In genomic region chr7:151248191-151249033, GRCh38 we compare ENCODE assay signal across 8 cellular contexts. TPM values are rescaled to one million over a fixed set of nuclear protein-coding genes. Genes with fewer than 3 reads are reported as not detected.
DNase-seq lines count a peak whose midpoint lies in the region; ATAC-seq and TF ChIP-seq lines count a peak whose summit lies in the region.

Gene SMARCD3, minus strand, starts transcription at chr7:151248694. Its CDS starts 132 bp downstream, at chr7:151248562.

- no peak for TF ChIP-seq EP300 in esophagus muscularis mucosa (IDR thresholded peaks at IDR 0.05)

- TF ChIP-seq RAD21 in IMR-90 (IDR thresholded peaks at IDR 0.05; ENCODE audit: low read length), result no peak

- in situ Hi-C loops in IMR-90 (cut with MboI; ENCODE audit: low sequenced_read_pairs), result no loop called here

- H4K20me1 ChIP-seq in IMR-90 (ENCODE audit: insufficient read depth, low read length), result peaks cover 9% of the 10 kb centered on the region

- H3K9me3 ChIP-seq in IMR-90 (ENCODE audit: control insufficient read depth, insufficient read depth, low read length) (no peaks in the 10 kb centered on the region), esophagus muscularis mucosa (no peaks in the 10 kb centered on the region), mononuclear cell (ENCODE audit: low read depth, low read length) (no peaks in the 10 kb centered on the region), thymus (ENCODE audit: control insufficient read depth) (no peaks in the 10 kb centered on the region)

- TF ChIP-seq CTCF in CD14-positive monocyte (IDR thresholded peaks at IDR 0.05) (no peak), IMR-90 (conservative IDR thresholded peaks at IDR 0.05; ENCODE audit: low read depth, low read length) (no peak), esophagus muscularis mucosa (IDR thresholded peaks at IDR 0.05) (peak in 1 of 3 experiments; percentile 8)

- peak within 1 kb of the TSS; percentile 96 for H2AK5ac ChIP-seq in IMR-90 (ENCODE audit: low read depth, low read length)

- dilution Hi-C loops in IMR-90 (cut with HindIII; ENCODE audit: low sequenced_read_pairs, unreplicated experiment), result no loop called here

- H2AFZ ChIP-seq in IMR-90 (replicated peaks; ENCODE audit: low read length, poor library complexity), result peak within 1 kb of the TSS; percentile 99

- H2BK15ac ChIP-seq in IMR-90 (ENCODE audit: low read depth, low read length), result peak within 1 kb of the TSS; percentile 87; the same call in 2 of the 3 replicates

- H2AK9ac ChIP-seq in IMR-90 (replicated peaks; ENCODE audit: low read depth, low read length, poor library complexity), result peak within 1 kb of the TSS; percentile 95

- peak within 1 kb of the TSS; percentile 99 for H3K23ac ChIP-seq in IMR-90 (ENCODE audit: low read depth, low read length)

- H3K79me1 ChIP-seq in IMR-90 (ENCODE audit: low read depth in 1 of 2, low read length in 2 of 2), result peaks cover 10 to 75% of the 10 kb centered on the region in 2 experiments

- WGBS in IMR-90 (ENCODE audit: extremely low coverage in 2 of 2, insufficient read length in 1 of 2), 2 experiments, result no CpG with 5 or more reads among the region's 84 CpGs
- WGBS in esophagus muscularis mucosa, result 2% methylated on average over 37 of the region's 84 CpGs
- WGBS in thymus, result under 1% methylated on average over 84 of the region's 84 CpGs

- peaks cover 14% of the 10 kb centered on the region for H3K9me1 ChIP-seq in IMR-90 (ENCODE audit: insufficient read depth, low read length)

- peak within 1 kb of the TSS; percentile 91 for H2BK5ac ChIP-seq in IMR-90 (ENCODE audit: low read depth, low read length, poor library complexity, severe bottlenecking)

- H3K4me1 ChIP-seq in IMR-90 (ENCODE audit: control insufficient read depth, insufficient read depth, low read length) (peaks cover 46% of the 10 kb centered on the region), esophagus muscularis mucosa (peaks cover 83 to 93% (median 91%) of the 10 kb centered on the region in 4 donors), mononuclear cell (ENCODE audit: insufficient read depth, low read length) (peaks cover 62% of the 10 kb centered on the region), thymus (ENCODE audit: control insufficient read depth, insufficient read depth, low read length) (peaks cover 24% of the 10 kb centered on the region)

- DNase-seq in CD14-positive monocyte (ENCODE audit: low spot score) (no peak), IMR-90 (peak; percentile 50), esophagus muscularis mucosa (ENCODE audit: extremely low spot score) (no peak)
- peak; percentile 27 to 29 for DNase-seq in activated CD4-positive, alpha-beta T cell treated with anti-CD3 and anti-CD28 coated beads, Interleukin-2, amount 50 U/mL, for 48 hours
- DNase-seq in activated CD4-positive, CD25-positive, alpha-beta regulatory T cell treated with anti-CD3 and anti-CD28 coated beads, Interleukin-2, amount 50 U/mL, for 72 hours, result no peak

- peak within 1 kb of the TSS; percentile 98 for H3K14ac ChIP-seq in IMR-90 (replicated peaks; ENCODE audit: low read depth, low read length)

- peak within 1 kb of the TSS; percentile 56 for H3K4me3 ChIP-seq in IMR-90 (ENCODE audit: insufficient read depth, low read depth, low read length)
- H3K4me3 ChIP-seq in esophagus muscularis mucosa, result peak within 1 kb of the TSS; percentile 64 to 81 (median 72)
- no peak within 1 kb of the TSS for H3K4me3 ChIP-seq in mononuclear cell (ENCODE audit: low read length)
- peak within 1 kb of the TSS; percentile 48 for H3K4me3 ChIP-seq in thymus (ENCODE audit: low read length)

- peaks cover 74% of the 10 kb centered on the region for H3K4me1 Mint-ChIP-seq in CD14-positive monocyte

- POLR2A ChIA-PET in IMR-90 (lab: Charles Lee; ENCODE audit: unreplicated experiment), result no interaction called here

- H2BK120ac ChIP-seq in IMR-90 (ENCODE audit: low read depth, low read length), result peak within 1 kb of the TSS; percentile 90

- peak within 1 kb of the TSS; percentile 71 for H3K56ac ChIP-seq in IMR-90 (ENCODE audit: extremely low read depth, insufficient read depth, low read length)

- peak within 1 kb of the TSS; percentile 82 to 96 for H3K4me3 Mint-ChIP-seq in CD14-positive monocyte

- peaks cover 76 to 95% (median 81%) of the 10 kb centered on the region in 3 donors for H3K27me3 Mint-ChIP-seq in CD14-positive monocyte (ENCODE audit: low read depth in 3 of 3)

- H3K4me2 ChIP-seq in IMR-90 (ENCODE audit: low read depth, low read length), result peak within 1 kb of the TSS; percentile 96

- H4K5ac ChIP-seq in IMR-90 (ENCODE audit: low read depth, low read length), result peak within 1 kb of the TSS; percentile 70

- ATAC-seq in IMR-90 (ENCODE audit: low read depth), result peak; percentile 30
- ATAC-seq in HG03196 (IDR thresholded peaks at IDR 0.05; ENCODE audit: unreplicated experiment), result no peak

- H3K18ac ChIP-seq in IMR-90 (ENCODE audit: low read depth, low read length), result peak within 1 kb of the TSS; percentile 63

- CTCF ChIA-PET in IMR-90 (lab: Yijun Ruan, JAX), result no interaction called here

- peak within 1 kb of the TSS; percentile 92 for H3K9ac ChIP-seq in IMR-90 (ENCODE audit: low read depth, low read length)

- H3K36me3 Mint-ChIP-seq in CD14-positive monocyte, result peaks cover 30 to 32% of the 10 kb centered on the region in 2 donors

- peak within 1 kb of the TSS; percentile 94 for H3K4ac ChIP-seq in IMR-90 (ENCODE audit: low read depth, low read length)

- H2BK20ac ChIP-seq in IMR-90 (ENCODE audit: low read depth, low read length), result peak within 1 kb of the TSS; percentile 40; the same call in 1 of the 2 replicates

- peak within 1 kb of the TSS in 3 of 7 donors; percentile 42 to 60 (median 46) for H3K27ac Mint-ChIP-seq in CD14-positive monocyte

- intact Hi-C loops in CD14-positive monocyte (cut with micrococcal nuclease) (loop anchor here in 1 of 2 donors (2.0 kb wide), 1 partner anchor 24 kb away; no protein-coding TSS in a partner anchor), IMR-90 (cut with micrococcal nuclease) (loop anchor here (1.0 kb wide), 1 partner anchor 55 kb away; no protein-coding TSS in a partner anchor), esophagus muscularis mucosa (cut with DNase I) (loop anchor here (10.0 kb wide), 1 partner anchor 124 kb away; no protein-coding TSS in a partner anchor)

- BruUV-seq in IMR-90 (replicated peaks; lab: Mats Ljungman, UMichigan), result no TSS peak

- TF ChIP-seq POLR2A in IMR-90 (IDR thresholded peaks at IDR 0.05; ENCODE audit: low read depth, low read length) (0 out of 2 replicates have a peak, but pooled peaks have one; percentile 19), esophagus muscularis mucosa (IDR thresholded peaks at IDR 0.05; ENCODE audit: low read depth) (no peak)

- H4K91ac ChIP-seq in IMR-90 (ENCODE audit: insufficient read depth, low read depth, low read length), result peak within 1 kb of the TSS; percentile 95

- H3K9me3 Mint-ChIP-seq in CD14-positive monocyte, result peaks cover 0 to 26% (median 11%) of the 10 kb centered on the region in 7 donors

- H3K27me3 ChIP-seq in IMR-90 (ENCODE audit: control insufficient read depth, insufficient read depth, low read length), result no peaks in the 10 kb centered on the region
- peaks cover 0 to 12% (median 0%) of the 10 kb centered on the region in 4 donors for H3K27me3 ChIP-seq in esophagus muscularis mucosa
- peaks cover 62% of the 10 kb centered on the region for H3K27me3 ChIP-seq in mononuclear cell (ENCODE audit: insufficient read depth, low read length)
- peaks cover 79% of the 10 kb centered on the region for H3K27me3 ChIP-seq in thymus (ENCODE audit: control insufficient read depth, insufficient read depth)

- peak within 1 kb of the TSS; percentile 95 to 99 for H4K8ac ChIP-seq in IMR-90 (ENCODE audit: low read depth in 2 of 2, low read length in 2 of 2)

- no peaks in the 10 kb centered on the region for H3K36me3 ChIP-seq in IMR-90 (ENCODE audit: control insufficient read depth, insufficient read depth, low read length)
- H3K36me3 ChIP-seq in esophagus muscularis mucosa, result no peaks in the 10 kb centered on the region
- no peaks in the 10 kb centered on the region for H3K36me3 ChIP-seq in thymus (ENCODE audit: control insufficient read depth, insufficient read depth)

- peak within 1 kb of the TSS; percentile 93 for H3K27ac ChIP-seq in IMR-90 (ENCODE audit: insufficient read depth, low read length)
- peak within 1 kb of the TSS; percentile 91 to 97 (median 94) for H3K27ac ChIP-seq in esophagus muscularis mucosa (replicated peaks in 1 of 4)
- no peak within 1 kb of the TSS for H3K27ac ChIP-seq in thymus (ENCODE audit: low read depth)

TF ChIP-seq in IMR-90, 13 proteins besides CTCF, POLR2A, EP300 and RAD21:
- TF ChIP-seq MXI1 (IDR thresholded peaks at IDR 0.05; ENCODE audit: borderline replicate concordance, low read depth, low read length) (no peak), NFE2L2 (IDR thresholded peaks at IDR 0.05; ENCODE audit: low read depth, low read length) (no peak), SMC3 (IDR thresholded peaks at IDR 0.05; ENCODE audit: low read depth, low read length) (no peak), MAZ (IDR thresholded peaks at IDR 0.05; ENCODE audit: borderline replicate concordance, low read depth, low read length) (peak; percentile 47; the same call in 1 of the 2 replicates)
- TF ChIP-seq, protein P1, sequence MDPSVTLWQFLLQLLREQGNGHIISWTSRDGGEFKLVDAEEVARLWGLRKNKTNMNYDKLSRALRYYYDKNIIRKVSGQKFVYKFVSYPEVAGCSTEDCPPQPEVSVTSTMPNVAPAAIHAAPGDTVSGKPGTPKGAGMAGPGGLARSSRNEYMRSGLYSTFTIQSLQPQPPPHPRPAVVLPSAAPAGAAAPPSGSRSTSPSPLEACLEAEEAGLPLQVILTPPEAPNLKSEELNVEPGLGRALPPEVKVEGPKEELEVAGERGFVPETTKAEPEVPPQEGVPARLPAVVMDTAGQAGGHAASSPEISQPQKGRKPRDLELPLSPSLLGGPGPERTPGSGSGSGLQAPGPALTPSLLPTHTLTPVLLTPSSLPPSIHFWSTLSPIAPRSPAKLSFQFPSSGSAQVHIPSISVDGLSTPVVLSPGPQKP (IDR thresholded peaks at IDR 0.05; ENCODE audit: borderline replicate concordance, low read depth, low read length), result no peak
TF ChIP-seq in IMR-90: peak in this region for 1.

RNA-seq across cellular contexts. Expression of gene SMARCD3, which starts in this region (rescaled TPM):
- polyA plus RNA-seq in CD14-positive monocyte, result 100 to 1,000 TPM; 104 to 112 TPM
- total RNA-seq in IMR-90 (2012; rRNA removed), result 33.1 and 37.5 TPM in 2 replicates
- 43.8 and 48.5 TPM in 2 replicates for polyA plus RNA-seq in IMR-90 (2012; rRNA removed)
- polyA plus RNA-seq in IMR-90 (2012; cell fraction: cytosol; rRNA removed), result 28.8 and 30.9 TPM in 2 replicates
- polyA plus RNA-seq in IMR-90 (2012; cell fraction: nucleus; rRNA removed; ENCODE audit: low replicate concordance), result 250 and 259 TPM in 2 replicates
- 10 to 100 TPM; 25.3 to 43.4 (median 40.6) TPM for total RNA-seq in esophagus muscularis mucosa
- 35.8 TPM for total RNA-seq in mononuclear cell
- polyA plus RNA-seq in thymus, result 9.6 TPM

Comparison
In these comparisons a context has a peak if more than half of its experiments do, and no peak if none do; other contexts are left out.
1. DNase-seq: peak in IMR-90 (single experiment) and activated CD4-positive, alpha-beta T cell treated with anti-CD3 and anti-CD28 coated beads, Interleukin-2, amount 50 U/mL, for 48 hours (2 of 2); none in CD14-positive monocyte (single experiment), esophagus muscularis mucosa (single experiment) and activated CD4-positive, CD25-positive, alpha-beta regulatory T cell treated with anti-CD3 and anti-CD28 coated beads, Interleukin-2, amount 50 U/mL, for 72 hours (single experiment).